ENCODE assay signal across 18 cellular contexts in genomic region chr10:47055386-47056382, GRCh38.
DNase-seq lines count a peak whose midpoint lies in the region; ATAC-seq and TF ChIP-seq lines count a peak whose summit lies in the region.
"Had no signal": no experiment of that assay in that cellular context is flagged by ENCODE, and none has a peak within 500 bp of the region (broad histone marks: within the 10 kb centered on the region; RNA-seq: fewer than 3 reads in every experiment).

No MANE protein-coding gene starts in this region.

- H3K4me3 Mint-ChIP-seq in H9 = no peak overlapping the region; a peak in 1 of 5 replicates
- H3K4me3 Mint-ChIP-seq in endodermal cell = no peak overlapping the region
- no peak overlapping the region for H3K4me3 Mint-ChIP-seq in T-cell
- H3K4me3 Mint-ChIP-seq: CD8-positive, alpha-beta T cell; GM23338 had no signal

- no peaks in the 10 kb centered on the region for H3K9me3 ChIP-seq in BLaER1
- H3K9me3 ChIP-seq in H9 (ENCODE audit: control insufficient read depth, low read depth, low read length) = no peaks in the 10 kb centered on the region
- H3K9me3 ChIP-seq in endodermal cell (ENCODE audit: control insufficient read depth, low read length) = no peaks in the 10 kb centered on the region
- H3K9me3 ChIP-seq in neuronal stem cell (replicated peaks in 1 of 2; ENCODE audit: control insufficient read depth in 2 of 2, insufficient read depth in 1 of 2, low read depth in 1 of 2, low read length in 2 of 2) = no peaks in the 10 kb centered on the region
- H3K9me3 ChIP-seq: A549 had no signal

- H3K36me3 Mint-ChIP-seq in H9 (ENCODE audit: insufficient read depth in 1 of 3, low read depth in 3 of 3) (no peaks in the 10 kb centered on the region), endodermal cell (ENCODE audit: low read depth) (no peaks in the 10 kb centered on the region), T-cell (no peaks in the 10 kb centered on the region)
- H3K36me3 Mint-ChIP-seq: CD8-positive, alpha-beta T cell had no signal

- no CpG with 5 or more reads among the region's 10 CpGs for WGBS in H9 (ENCODE audit: extremely low coverage, insufficient read length, low lambda C conversion rate)
- WGBS in endodermal cell (ENCODE audit: insufficient coverage in 1 of 2, insufficient read length in 1 of 2), 2 experiments = 90 to 92% methylated on average over 6 to 10 of the region's 10 CpGs
- no CpG with 5 or more reads among the region's 10 CpGs for WGBS in neuronal stem cell (ENCODE audit: extremely low coverage in 2 of 2, insufficient read length in 2 of 2, insufficient replicate concordance in 1 of 2), 2 donors

- H4K8ac ChIP-seq in H9 (replicated peaks; ENCODE audit: insufficient read length, low read depth, low read length) = no peak overlapping the region
- H4K8ac ChIP-seq in neuronal stem cell (ENCODE audit: low read depth, low read length) = no peak overlapping the region

- H3K23ac ChIP-seq in H9 (ENCODE audit: insufficient read length, low read depth, low read length) (no peak overlapping the region), neuronal stem cell (ENCODE audit: low read depth, low read length, poor library complexity) (no peak overlapping the region)

- H3K79me2 ChIP-seq in H9 (ENCODE audit: insufficient read depth, low read length) = no peaks in the 10 kb centered on the region

- H3K18ac ChIP-seq in H9 (ENCODE audit: insufficient read length, low read depth, low read length) (no peak overlapping the region), neuronal stem cell (ENCODE audit: low read length) (no peak overlapping the region)

- DNase-seq in H9 = peak; percentile 19
- DNase-seq in endodermal cell = peak; percentile 35
- DNase-seq in neuronal stem cell (ENCODE audit: low spot score) = no peak
- DNase-seq in T-cell = no peak
- DNase-seq in NCI-H2081 (lab: John Stamatoyannopoulos, UW) = no peak
- DNase-seq: Calu3, EL, NCI-H1105 treated with DMSO at 0.1 percent for 48 hours, NCI-H1694, NCI-H82, SIG-M5 had no signal

- no peak overlapping the region for H2BK12ac ChIP-seq in H9 (ENCODE audit: insufficient read length, low read depth, low read length)
- H2BK12ac ChIP-seq in neuronal stem cell (ENCODE audit: low read length) = no peak overlapping the region

- H3K79me1 ChIP-seq in H9 (ENCODE audit: insufficient read depth, low read depth, low read length, poor library complexity, severe bottlenecking) (no peaks in the 10 kb centered on the region), neuronal stem cell (ENCODE audit: low read depth, low read length) (no peaks in the 10 kb centered on the region)

- no peak overlapping the region for H2BK20ac ChIP-seq in H9 (ENCODE audit: low read depth, low read length, poor library complexity, severe bottlenecking)

- no peak overlapping the region for H3K4ac ChIP-seq in H9 (ENCODE audit: low read depth, low read length)
- no peak overlapping the region for H3K4ac ChIP-seq in neuronal stem cell (ENCODE audit: low read length)

- H3K27ac Mint-ChIP-seq in H9 (peak overlapping the region in 2 of 3 experiments; percentile 8 to 68; a peak in 2 of 7 replicates), endodermal cell (peak overlapping the region; percentile 14), T-cell (no peak overlapping the region)
- H3K27ac Mint-ChIP-seq: CD8-positive, alpha-beta T cell; GM23338 had no signal

- peaks cover 0 to 3% of the 10 kb centered on the region in 2 experiments; a peak in 1 of 5 replicates for H3K9me3 Mint-ChIP-seq in H9
- H3K9me3 Mint-ChIP-seq in endodermal cell = no peaks in the 10 kb centered on the region
- no peaks in the 10 kb centered on the region for H3K9me3 Mint-ChIP-seq in T-cell
- H3K9me3 Mint-ChIP-seq: CD8-positive, alpha-beta T cell; GM23338 had no signal

- H2BK15ac ChIP-seq in H9 (ENCODE audit: low read depth, low read length) (no peak overlapping the region), neuronal stem cell (ENCODE audit: low read length) (no peak overlapping the region)

- H3K27ac ChIP-seq in BLaER1 = no peak overlapping the region
- H3K27ac ChIP-seq in H9 (ENCODE audit: insufficient read length, low read depth, low read length) = no peak overlapping the region
- H3K27ac ChIP-seq in endodermal cell (ENCODE audit: low read depth, low read length) = no peak overlapping the region
- no peak overlapping the region for H3K27ac ChIP-seq in neuronal stem cell (replicated peaks; ENCODE audit: low read length)
- H3K27ac ChIP-seq: A549 had no signal

- H3K27me3 Mint-ChIP-seq in H9 (ENCODE audit: low read depth) (peaks cover 4% of the 10 kb centered on the region), endodermal cell (ENCODE audit: insufficient read depth) (peaks cover 12% of the 10 kb centered on the region), T-cell (peaks cover 0 to 2% of the 10 kb centered on the region in 2 donors)

- no peak overlapping the region for H3T11ph ChIP-seq in H9 (ENCODE audit: low read length)

- H2BK120ac ChIP-seq in H9 (ENCODE audit: low read depth, low read length, poor library complexity, severe bottlenecking) = no peak overlapping the region
- H2BK120ac ChIP-seq in neuronal stem cell (ENCODE audit: low read depth, low read length) = no peak overlapping the region

- H3K14ac ChIP-seq in H9 (ENCODE audit: insufficient read depth, low read length) (no peak overlapping the region), neuronal stem cell (ENCODE audit: low read length) (no peak overlapping the region)

- CTCF ChIA-PET in T-cell (lab: Charles Lee) = no interaction called here

- no peaks in the 10 kb centered on the region for H3K4me1 Mint-ChIP-seq in H9
- H3K4me1 Mint-ChIP-seq in endodermal cell = no peaks in the 10 kb centered on the region
- peaks cover 0 to 5% (median 2%) of the 10 kb centered on the region in 3 donors for H3K4me1 Mint-ChIP-seq in T-cell
- H3K4me1 Mint-ChIP-seq: GM23338 had no signal

- TF ChIP-seq CTCF in H9 (conservative IDR thresholded peaks at IDR 0.05) (no peak), endodermal cell (conservative IDR thresholded peaks at IDR 0.05) (no peak)

- ATAC-seq in T-cell (replicated peaks in 1 of 4) (no peak), HG02678 (IDR thresholded peaks at IDR 0.05; ENCODE audit: unreplicated experiment) (no peak), HG03457 (IDR thresholded peaks at IDR 0.05; ENCODE audit: unreplicated experiment) (no peak)
- ATAC-seq: A549; CD8-positive, alpha-beta T cell; GM23338; SK-N-SH treated with all-trans-retinoic acid at 6 μM for 48 hours had no signal

- POLR2A ChIA-PET in T-cell (lab: Charles Lee) = no interaction called here

- peaks cover 14% of the 10 kb centered on the region for H3K4me1 ChIP-seq in BLaER1
- H3K4me1 ChIP-seq in H9 (ENCODE audit: insufficient read depth, low read length) = no peaks in the 10 kb centered on the region
- H3K4me1 ChIP-seq in endodermal cell (ENCODE audit: control insufficient read depth, insufficient read depth, low read length) = no peaks in the 10 kb centered on the region
- peaks cover 0 to 11% of the 10 kb centered on the region in 2 donors for H3K4me1 ChIP-seq in neuronal stem cell (ENCODE audit: control insufficient read depth in 2 of 2, insufficient read depth in 1 of 2, low read depth in 1 of 2, low read length in 2 of 2)
- H3K4me1 ChIP-seq: A549 had no signal

- peak overlapping the region; percentile 58 for H3K4me2 ChIP-seq in BLaER1
- H3K4me2 ChIP-seq in H9 (ENCODE audit: insufficient read depth, insufficient read length, low read length) = no peak overlapping the region
- no peak overlapping the region for H3K4me2 ChIP-seq in neuronal stem cell (ENCODE audit: insufficient read depth, low read length, poor library complexity, severe bottlenecking)
- H3K4me2 ChIP-seq: A549, GM23338 had no signal

- H3K4me3 ChIP-seq in BLaER1 (no peak overlapping the region), endodermal cell (ENCODE audit: low read length) (no peak overlapping the region), neuronal stem cell (ENCODE audit: low read length in 2 of 2) (no peak overlapping the region)
- H3K4me3 ChIP-seq: A549, GM23338 had no signal

- H4K91ac ChIP-seq in H9 (ENCODE audit: insufficient read length, low read depth, low read length) = no peak overlapping the region
- no peak overlapping the region for H4K91ac ChIP-seq in neuronal stem cell (ENCODE audit: low read depth, low read length, poor library complexity)

- no peak overlapping the region for H3K56ac ChIP-seq in H9 (ENCODE audit: insufficient read length, low read depth, low read length)

- H4K20me1 ChIP-seq in BLaER1 = no peaks in the 10 kb centered on the region
- no peaks in the 10 kb centered on the region for H4K20me1 ChIP-seq in H9 (ENCODE audit: control insufficient read depth, insufficient read depth, insufficient read length)

- H2AK5ac ChIP-seq in H9 (ENCODE audit: insufficient read length, low read length) (no peak overlapping the region), neuronal stem cell (ENCODE audit: low read depth, low read length) (peak overlapping the region; percentile 25)

- H3K9ac ChIP-seq in BLaER1 (no peak overlapping the region), H9 (ENCODE audit: extremely low read depth, insufficient read length, low read length) (no peak overlapping the region), endodermal cell (ENCODE audit: extremely low read depth, low read length, poor library complexity, severe bottlenecking) (no peak overlapping the region), neuronal stem cell (ENCODE audit: low read depth, low read length, poor library complexity) (no peak overlapping the region)

- no peak overlapping the region for H2BK5ac ChIP-seq in H9 (ENCODE audit: insufficient read length, low read length)
- no peak overlapping the region for H2BK5ac ChIP-seq in neuronal stem cell (ENCODE audit: low read length)

- H4K5ac ChIP-seq in H9 (ENCODE audit: insufficient read length, low read depth, low read length) = no peak overlapping the region

- H3K23me2 ChIP-seq in H9 (ENCODE audit: insufficient read length, low read depth, low read length, poor library complexity, severe bottlenecking) = no peaks in the 10 kb centered on the region

- H3K27me3 ChIP-seq in BLaER1 (no peaks in the 10 kb centered on the region), H9 (ENCODE audit: insufficient read depth, low read length) (no peaks in the 10 kb centered on the region), endodermal cell (ENCODE audit: control insufficient read depth, insufficient read depth, low read length, poor library complexity, severe bottlenecking) (peaks cover 2% of the 10 kb centered on the region), neuronal stem cell (ENCODE audit: control insufficient read depth in 3 of 3, insufficient read depth in 3 of 3, low read depth in 1 of 3, low read length in 3 of 3) (no peaks in the 10 kb centered on the region)

- H2AFZ ChIP-seq in H9 (ENCODE audit: low read length) (no peak overlapping the region), neuronal stem cell (ENCODE audit: low read length) (peak overlapping the region; percentile 19)
- H2AFZ ChIP-seq: GM23338 had no signal

- H3K36me3 ChIP-seq in BLaER1 (no peaks in the 10 kb centered on the region), endodermal cell (ENCODE audit: control insufficient read depth, insufficient read depth, low read length) (no peaks in the 10 kb centered on the region), neuronal stem cell (replicated peaks in 1 of 2; ENCODE audit: control insufficient read depth in 2 of 2, insufficient read depth in 2 of 2, low read length in 2 of 2) (no peaks in the 10 kb centered on the region)

Comparison
In these comparisons a context has a peak if more than half of its experiments do, and no peak if none do; other contexts are left out.
1. DNase-seq: peak in H9 (single experiment) and endodermal cell (single experiment); none in neuronal stem cell (single experiment), T-cell (0 of 34) and NCI-H2081 (0 of 2).
2. H3K27ac Mint-ChIP-seq: peak in H9 (2 of 3) and endodermal cell (single experiment); none in T-cell (0 of 2).